Comparison of ENCODE assay signal across 8 cellular contexts in the genomic region with DNA sequence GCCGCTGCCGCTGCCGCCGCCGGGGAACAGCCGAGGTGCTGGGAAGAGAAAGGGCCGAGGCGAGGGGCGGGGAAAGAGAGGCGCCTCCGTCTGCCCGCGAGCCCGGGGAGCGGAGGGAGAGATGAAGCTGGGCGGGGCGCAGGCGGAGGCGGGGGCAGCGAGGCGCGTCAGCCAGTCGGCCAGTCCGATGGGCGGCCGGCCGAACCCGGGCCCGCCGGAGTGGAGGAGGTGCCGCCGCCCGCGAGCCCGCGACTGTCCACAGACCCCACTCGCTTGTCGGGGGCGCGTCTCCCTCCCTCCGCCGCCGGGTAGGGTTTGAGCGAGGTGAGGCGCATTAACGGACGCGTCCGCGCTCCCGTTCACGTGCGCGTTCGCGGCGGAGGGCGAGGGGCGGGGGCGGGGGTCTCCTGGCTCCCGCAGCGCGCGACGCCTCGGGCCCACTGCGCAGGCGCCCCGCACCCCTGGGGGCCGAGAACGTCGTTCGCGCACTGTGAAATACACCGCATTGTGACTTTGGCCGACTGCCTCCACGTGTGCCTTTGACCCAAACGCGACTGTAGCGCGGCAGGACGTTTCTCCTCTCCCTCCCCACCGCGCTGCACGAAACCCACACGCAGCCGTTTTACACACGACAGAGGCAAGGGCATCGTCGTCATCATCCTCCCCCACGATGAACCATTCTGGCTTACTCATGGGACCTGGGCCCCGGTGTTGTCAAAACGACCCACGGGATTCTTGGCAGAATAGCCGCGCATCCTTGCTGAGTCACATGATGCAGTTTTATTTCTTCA. TPM values are rescaled to one million over a fixed set of nuclear protein-coding genes. Genes with fewer than 3 reads are reported as not detected.
DNase-seq lines count a peak whose midpoint lies in the region; TF ChIP-seq lines count a peak whose summit lies in the region.

TSS of gene NUDT11 (minus strand) at position 92 of the 791 bp plus-strand sequence. CDS start 148 bp downstream, outside the sequence.

- no peaks in the 10 kb centered on the region for H3K9me3 ChIP-seq in thymus (ENCODE audit: control insufficient read depth)

- H3K27me3 Mint-ChIP-seq in neural crest cell (ENCODE audit: low read depth), result no peaks in the 10 kb centered on the region

- peaks cover 8% of the 10 kb centered on the region for H3K9me3 Mint-ChIP-seq in neural crest cell

- H3K4me1 Mint-ChIP-seq in neural crest cell, result peaks cover 15% of the 10 kb centered on the region

- no peak within 1 kb of the TSS for H3K27ac ChIP-seq in thymus (ENCODE audit: low read depth)

- peak; percentile 77 for DNase-seq in activated effector memory CD4-positive, alpha-beta T cell treated with anti-CD3 and anti-CD28 coated beads, Interleukin-2, amount 50 U/mL, for 16 hours
- DNase-seq in activated effector memory CD4-positive, alpha-beta T cell treated with Interleukin-2 at 50 U/mL for 16 hours, result no peak
- peak; percentile 40 to 71 for DNase-seq in NCI-H446 (lab: John Stamatoyannopoulos, UW)
- peak; percentile 32 for DNase-seq in activated T-cell treated with anti-CD3 and anti-CD28 coated beads for 24 hours (ENCODE audit: low read depth)
- peak; percentile 69 for DNase-seq in fibroblast of mammary gland (ENCODE audit: low read depth)
- peak; percentile 62 for DNase-seq in neural crest cell (ENCODE audit: low read depth, low spot score)
- no peak for DNase-seq in pons (ENCODE audit: low spot score)

- H3K4me3 ChIP-seq in fibroblast of mammary gland (ENCODE audit: control insufficient read depth, low read depth, low read length), result peak within 1 kb of the TSS; percentile 51
- H3K4me3 ChIP-seq in thymus (ENCODE audit: low read length), result peak within 1 kb of the TSS; percentile 46

- H3K4me1 ChIP-seq in thymus (ENCODE audit: control insufficient read depth, insufficient read depth, low read length), result no peaks in the 10 kb centered on the region

- no peaks in the 10 kb centered on the region for H3K36me3 ChIP-seq in thymus (ENCODE audit: control insufficient read depth, insufficient read depth)

- H3K36me3 Mint-ChIP-seq in neural crest cell (ENCODE audit: low read depth), result peaks cover 6% of the 10 kb centered on the region

- WGBS in thymus, result under 1% methylated on average over 96 of the region's 96 CpGs

- TF ChIP-seq CTCF in fibroblast of mammary gland (conservative IDR thresholded peaks at IDR 0.05; ENCODE audit: control insufficient read depth, insufficient read depth, low read depth, low read length) (no peak), neural crest cell (conservative IDR thresholded peaks at IDR 0.05) (no peak)

- H3K27ac Mint-ChIP-seq in neural crest cell (ENCODE audit: unreplicated experiment), result peak within 1 kb of the TSS; percentile 95

- H3K4me3 Mint-ChIP-seq in neural crest cell, result peak within 1 kb of the TSS; percentile 95

- H3K27me3 ChIP-seq in thymus (ENCODE audit: control insufficient read depth, insufficient read depth), result no peaks in the 10 kb centered on the region

RNA-seq across cellular contexts. Expression of gene NUDT11, which starts in this region (rescaled TPM):
- 39.8 and 41.3 TPM in 2 replicates for total RNA-seq in neural crest cell
- 3.0 TPM for polyA plus RNA-seq in thymus

Comparison
In these comparisons a context has a peak if more than half of its experiments do, and no peak if none do; other contexts are left out.
1. DNase-seq: peak in activated effector memory CD4-positive, alpha-beta T cell treated with anti-CD3 and anti-CD28 coated beads, Interleukin-2, amount 50 U/mL, for 16 hours (single experiment), NCI-H446 (2 of 2), activated T-cell treated with anti-CD3 and anti-CD28 coated beads for 24 hours (single experiment), fibroblast of mammary gland (single experiment) and neural crest cell (single experiment); none in activated effector memory CD4-positive, alpha-beta T cell treated with Interleukin-2 at 50 U/mL for 16 hours (single experiment) and pons (single experiment).